In the genomic region with DNA sequence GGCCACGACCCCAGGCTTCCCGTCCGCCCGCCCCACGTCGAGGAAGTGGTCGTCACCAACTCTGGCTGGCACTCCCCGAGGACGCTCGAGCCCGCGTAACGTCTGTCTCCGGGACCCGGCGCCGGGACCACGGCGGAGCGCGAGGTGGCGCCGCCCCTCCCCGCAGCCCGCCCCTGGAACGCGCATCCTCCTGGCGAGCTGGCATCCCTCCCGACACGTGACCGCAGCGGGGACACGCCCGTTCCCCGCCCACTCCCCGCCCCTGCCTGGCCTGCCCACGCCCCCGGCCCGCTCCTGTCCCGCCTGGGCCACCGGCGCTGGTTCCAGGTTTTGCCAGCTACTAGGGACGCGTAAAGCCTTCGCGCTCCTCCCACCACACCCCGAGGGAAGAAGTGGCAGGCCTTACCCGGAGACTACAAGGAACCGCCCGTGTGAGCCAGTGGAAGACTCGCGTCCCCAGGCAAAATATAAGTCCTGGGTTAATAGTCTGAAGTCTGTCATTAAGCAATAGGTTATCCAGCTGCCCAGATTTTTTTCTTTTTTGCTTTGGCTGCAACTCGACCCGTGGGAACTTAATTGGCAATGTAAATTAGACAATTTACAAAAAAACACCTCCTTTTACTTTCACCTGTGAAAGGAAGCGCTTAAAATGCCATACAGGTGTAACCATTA, we compare ENCODE assay signal across 8 cellular contexts. TPM values are rescaled to one million over a fixed set of nuclear protein-coding genes. Genes with fewer than 3 reads are reported as not detected.
DNase-seq lines count a peak whose midpoint lies in the region; ATAC-seq, FAIRE-seq and TF ChIP-seq lines count a peak whose summit lies in the region.

OSBPL1A (minus strand) TSS at position 131 of the 672 bp plus-strand sequence. CDS start 20,291 bp downstream, outside the sequence.

- H3K4me3 Mint-ChIP-seq in chondrocyte (ENCODE audit: unreplicated experiment) = peak within 1 kb of the TSS; percentile 78

- no peaks in the 10 kb centered on the region for H3K9me3 ChIP-seq in keratinocyte (ENCODE audit: control insufficient read depth, low read depth, low read length)

- H3K36me3 Mint-ChIP-seq in chondrocyte (ENCODE audit: low read depth) = no peaks in the 10 kb centered on the region

- dilution Hi-C loops in keratinocyte (cut with MboI; ENCODE audit: extremely low pct_ligation_motif_present, low sequenced_read_pairs) = no loop called here

- ATAC-seq in HG03159 (IDR thresholded peaks at IDR 0.05; ENCODE audit: unreplicated experiment) = peak; percentile 54

- no peaks in the 10 kb centered on the region for H3K36me3 ChIP-seq in keratinocyte (ENCODE audit: control insufficient read depth in 2 of 2, extremely low read depth in 1 of 2, insufficient read depth in 2 of 2, low read length in 2 of 2)

- H3K27me3 Mint-ChIP-seq in chondrocyte (ENCODE audit: low read depth) = no peaks in the 10 kb centered on the region

- peak within 1 kb of the TSS; percentile 99 for H2AFZ ChIP-seq in keratinocyte (ENCODE audit: control insufficient read depth, low read length)

- H3K27ac Mint-ChIP-seq in chondrocyte (ENCODE audit: unreplicated experiment) = peak within 1 kb of the TSS; percentile 85

- no peaks in the 10 kb centered on the region for H3K9me1 ChIP-seq in keratinocyte (ENCODE audit: control insufficient read depth, extremely low read depth, insufficient read depth, low read length)

- H3K4me1 ChIP-seq in keratinocyte (ENCODE audit: control insufficient read depth, extremely low read depth, insufficient read depth, low read length) = peaks cover 26% of the 10 kb centered on the region

- peak within 1 kb of the TSS; percentile 84 for H3K9ac ChIP-seq in keratinocyte (ENCODE audit: control insufficient read depth, extremely low read depth, insufficient read depth, low read length)

- FAIRE-seq in keratinocyte (lab: Jason Lieb, UNC) (peak; percentile 69), RCC 7860 (lab: Jason Lieb, UNC) (no peak)

- DNase-seq in DMS153 (lab: John Stamatoyannopoulos, UW) (peak; percentile 85), NCI-H510A (lab: John Stamatoyannopoulos, UW) (peak; percentile 82), chondrocyte (ENCODE audit: low spot score) (peak; percentile 95), keratinocyte (ENCODE audit: low read depth, low spot score) (peak; percentile 64), RCC 7860 (ENCODE audit: low spot score) (no peak)
- DNase-seq in activated CD4-positive, alpha-beta T cell treated with anti-CD3 and anti-CD28 coated beads for 4 hours = peak; percentile 79 to 82
- peak; percentile 60 to 80 for DNase-seq in stimulated activated CD4-positive, alpha-beta T cell treated with anti-CD3 and anti-CD28 coated beads, Interleukin-12 subunit alpha, Interleukin-12 subunit beta, amount 100 ng/mL, for 24 hours (ENCODE audit: low read depth in 2 of 2)

- no peaks in the 10 kb centered on the region for H3K27me3 ChIP-seq in keratinocyte (ENCODE audit: control insufficient read depth, extremely low read depth, insufficient read depth, low read length)

- H4K20me1 ChIP-seq in keratinocyte (ENCODE audit: control insufficient read depth, extremely low read depth, insufficient read depth, low read length) = no peaks in the 10 kb centered on the region

- H3K4me3 ChIP-seq in keratinocyte (ENCODE audit: control insufficient read depth in 2 of 3, extremely low read depth in 1 of 3, insufficient read depth in 2 of 3, low read depth in 1 of 3, low read length in 3 of 3) = peak within 1 kb of the TSS; percentile 72 to 90 (median 89)

- H3K27ac ChIP-seq in keratinocyte (ENCODE audit: control insufficient read depth, insufficient read depth, low read length) = peak within 1 kb of the TSS; percentile 86

- peaks cover 24% of the 10 kb centered on the region for H3K4me1 Mint-ChIP-seq in chondrocyte (ENCODE audit: low read depth)

- no peaks in the 10 kb centered on the region for H3K9me3 Mint-ChIP-seq in chondrocyte (ENCODE audit: low read depth)

- H3K4me2 ChIP-seq in keratinocyte (ENCODE audit: control insufficient read depth, extremely low read depth, insufficient read depth, low read depth, low read length) = peak within 1 kb of the TSS; percentile 98

- TF ChIP-seq CTCF in chondrocyte (IDR thresholded peaks at IDR 0.05) (peak; percentile 23), keratinocyte (optimal IDR thresholded peaks at IDR 0.05 in 1 of 3, IDR thresholded peaks at IDR 0.05 in 1 of 3, conservative IDR thresholded peaks at IDR 0.05 in 1 of 3; ENCODE audit: extremely low read depth in 1 of 3, insufficient read depth in 2 of 3, low read length in 3 of 3) (peak in 1 of 3 experiments; percentile 29)

- no peaks in the 10 kb centered on the region for H3K79me2 ChIP-seq in keratinocyte (ENCODE audit: control insufficient read depth, insufficient read depth, low read length)

RNA-seq across cellular contexts. Expression of gene OSBPL1A, which starts in this region (rescaled TPM):
- total RNA-seq in chondrocyte = 27.7 to 37.5 TPM (median 33.3 TPM) in 3 replicates
- polyA plus RNA-seq in keratinocyte = 16.0 to 26.2 TPM (median 17.7 TPM) in 3 replicates
- 148 TPM for polyA plus RNA-seq in keratinocyte (2011; ENCODE audit: low read depth)
- polyA plus RNA-seq in keratinocyte (2011; cell fraction: cytosol; rRNA removed) = 20.5 and 33.5 TPM in 2 replicates
- polyA plus RNA-seq in keratinocyte (2011; cell fraction: nucleus; rRNA removed) = 19.3 and 20.9 TPM in 2 replicates
- polyA plus RNA-seq in keratinocyte (2012; ENCODE audit: low replicate concordance) = 17.4 and 34.2 TPM in 2 replicates
- polyA minus RNA-seq in keratinocyte = 14.0 to 28.3 TPM (median 27.6 TPM) in 3 replicates
- polyA minus RNA-seq in keratinocyte (2011; cell fraction: cytosol; rRNA and poly(A)+ RNA removed) = 19.6 TPM
- 12.1 and 18.3 TPM in 2 replicates for polyA minus RNA-seq in keratinocyte (2011; cell fraction: nucleus; rRNA and poly(A)+ RNA removed)
